In genomic region chrX:154018518-154019060, GRCh38 we compare ENCODE assay signal across 8 cellular contexts. TPM values are rescaled to one million over a fixed set of nuclear protein-coding genes. Genes with fewer than 3 reads are reported as not detected.
DNase-seq lines count a peak whose midpoint lies in the region; ATAC-seq, FAIRE-seq and TF ChIP-seq lines count a peak whose summit lies in the region.

No MANE protein-coding gene starts in this region.

- intact Hi-C loops in aorta (cut with DNase I) = loop anchor here in 1 of 2 donors (5.0 kb wide), 1 partner anchor 34 kb away; no protein-coding TSS in a partner anchor

- in situ Hi-C loops in HAP-1 (cut with MboI; ENCODE audit: low sequenced_read_pairs) = loop anchor here (25.0 kb wide), 2 partner anchors 319 to 519 kb away; partner anchors contain the start of genes G6PD and IKBKG

- no peaks in the 10 kb centered on the region for H3K27me3 ChIP-seq in HAP-1 (ENCODE audit: low read depth)
- H3K27me3 ChIP-seq in WERI-Rb-1 (ENCODE audit: insufficient read depth, low read depth, severe bottlenecking) = peaks cover 10% of the 10 kb centered on the region
- no peaks in the 10 kb centered on the region for H3K27me3 ChIP-seq in small intestine (ENCODE audit: control insufficient read depth in 2 of 2, insufficient read depth in 2 of 2, low read length in 2 of 2)
- H3K27me3 ChIP-seq in aorta (ENCODE audit: control insufficient read depth in 1 of 2, insufficient read depth in 2 of 2, low read length in 1 of 2) = no peaks in the 10 kb centered on the region

- H3K27ac ChIP-seq in WERI-Rb-1 (peak overlapping the region; percentile 82), small intestine (ENCODE audit: low read depth in 1 of 2, low read length in 1 of 2) (peak overlapping the region; percentile 76 to 79), aorta (ENCODE audit: low read depth in 1 of 2, low read length in 2 of 2) (no peak overlapping the region)

- WGBS in small intestine, 3 donors = 14 to 56% (median 51%) methylated on average over 13 to 15 of the region's 15 CpGs
- WGBS in aorta, 2 donors = 85% methylated on average over 15 of the region's 15 CpGs

- H3K36me3 ChIP-seq in HAP-1 (replicated peaks) (peaks cover 55% of the 10 kb centered on the region), WERI-Rb-1 (peaks cover 43% of the 10 kb centered on the region), small intestine (ENCODE audit: control insufficient read depth in 2 of 2, insufficient read depth in 2 of 2, low read length in 2 of 2) (peaks cover 0 to 4% of the 10 kb centered on the region in 2 donors), aorta (ENCODE audit: control insufficient read depth in 1 of 2, insufficient read depth in 2 of 2, low read length in 1 of 2) (no peaks in the 10 kb centered on the region)

- DNase-seq in HAP-1 (ENCODE audit: low spot score in 2 of 2) (no peak), WERI-Rb-1 (no peak), fibroblast of villous mesenchyme (ENCODE audit: low read depth) (no peak), small intestine (no peak), NK-92 (lab: John Stamatoyannopoulos, UW; ENCODE audit: unreplicated experiment) (no peak), aorta (no peak), NCI-H1436 treated with DMSO at 0.1 percent for 48 hours (lab: John Stamatoyannopoulos, UW) (no peak)

- no peak for FAIRE-seq in small intestine (lab: Jason Lieb, UNC)

- H3K9me3 ChIP-seq in HAP-1 = no peaks in the 10 kb centered on the region
- H3K9me3 ChIP-seq in WERI-Rb-1 (ENCODE audit: severe bottlenecking) = no peaks in the 10 kb centered on the region
- H3K9me3 ChIP-seq in small intestine (ENCODE audit: control insufficient read depth, low read depth) = no peaks in the 10 kb centered on the region
- H3K9me3 ChIP-seq in aorta (ENCODE audit: control insufficient read depth, low read length) = no peaks in the 10 kb centered on the region

- H3K4me1 ChIP-seq in HAP-1 = peaks cover 46% of the 10 kb centered on the region
- H3K4me1 ChIP-seq in small intestine (ENCODE audit: control insufficient read depth in 2 of 2, insufficient read depth in 1 of 2, low read depth in 1 of 2, low read length in 1 of 2) = no peaks in the 10 kb centered on the region
- no peaks in the 10 kb centered on the region for H3K4me1 ChIP-seq in aorta (ENCODE audit: control insufficient read depth in 1 of 2, insufficient read depth in 2 of 2, low read length in 2 of 2)

- peak overlapping the region; percentile 53 for H3K4me3 ChIP-seq in HAP-1
- H3K4me3 ChIP-seq in WERI-Rb-1 (ENCODE audit: low read depth, low read length) = peak overlapping the region; percentile 69
- H3K4me3 ChIP-seq in fibroblast of villous mesenchyme (ENCODE audit: low read depth, low read length) = peak overlapping the region; percentile 56
- H3K4me3 ChIP-seq in small intestine (ENCODE audit: low read depth in 1 of 2, low read length in 2 of 2) = peak overlapping the region; percentile 66 to 72
- no peak overlapping the region for H3K4me3 ChIP-seq in aorta (ENCODE audit: low read length in 2 of 2)

- TF ChIP-seq CTCF in WERI-Rb-1 (IDR thresholded peaks at IDR 0.05; ENCODE audit: low read depth, low read length) = no peak
- TF ChIP-seq CTCF in fibroblast of villous mesenchyme (IDR thresholded peaks at IDR 0.05; ENCODE audit: insufficient read depth, low read depth, low read length) = no peak

- no peak for ATAC-seq in aorta (ENCODE audit: low FRiP score)
- no peak for ATAC-seq in HG03520 (IDR thresholded peaks at IDR 0.05; ENCODE audit: unreplicated experiment)

RNA-seq across cellular contexts. Expression of gene IRAK1, which starts 1.1 kb away (rescaled TPM):
- total RNA-seq in fibroblast of villous mesenchyme (62.6 and 102 TPM in 2 replicates), aorta (10 to 100 TPM; 62.3 to 78.3 TPM)
- polyA plus RNA-seq in small intestine (100 to 1,000 TPM; 115 to 135 (median 118) TPM), aorta (10 to 100 TPM; 45.9 to 60.5 TPM)

RNA-seq across cellular contexts. Expression of gene TMEM187, which starts 46.0 kb away (rescaled TPM):
- total RNA-seq in fibroblast of villous mesenchyme (5.2 and 7.1 TPM in 2 replicates), aorta (1 to 10 TPM; 3.8 to 8.6 TPM)
- polyA plus RNA-seq in small intestine (10 to 100 TPM in 1 of 3 donors, 1 to 10 TPM in 2; 4.2 to 10.1 (median 4.3) TPM), aorta (1 to 10 TPM; 2.5 to 6.3 TPM)

RNA-seq across cellular contexts. Expression of gene HCFC1, which starts 47.0 kb away (rescaled TPM):
- total RNA-seq in fibroblast of villous mesenchyme (28.1 and 28.3 TPM in 2 replicates), aorta (10 to 100 TPM; 41.6 to 41.8 TPM)
- polyA plus RNA-seq in small intestine (10 to 100 TPM in 1 of 3 donors, 1 to 10 TPM in 2; 7.6 to 29.6 (median 9.5) TPM), aorta (10 to 100 TPM in 1 of 2 donors, 1 to 10 TPM in 1; 6.5 to 20.3 TPM)

Comparison
In these comparisons a context has a peak if more than half of its experiments do, and no peak if none do; other contexts are left out.
1. H3K4me3 ChIP-seq: peak in HAP-1 (single experiment), WERI-Rb-1 (single experiment), fibroblast of villous mesenchyme (single experiment) and small intestine (2 of 2); none in aorta (0 of 2).
2. H3K27ac ChIP-seq: peak in WERI-Rb-1 (single experiment) and small intestine (2 of 2); none in aorta (0 of 2).